9 cellular contexts compared by ENCODE assay signal in genomic region chr9:90035471-90035870, GRCh38.
"Had no signal": no experiment of that assay in that cellular context is flagged by ENCODE, and none has a peak within 500 bp of the region (broad histone marks: within the 10 kb centered on the region; RNA-seq: fewer than 3 reads in every experiment).

No MANE protein-coding gene starts in this region.

- H3K27ac ChIP-seq: GM23248 had no signal

- H3K36me3 ChIP-seq: HAP-1 had no signal

- H3K4me3 Mint-ChIP-seq: GM23338, H9, HFFc6 had no signal

- H3K9me3 Mint-ChIP-seq: GM23338, H9 had no signal

- H3K27ac Mint-ChIP-seq: GM23338, H9, HFFc6 had no signal

- H3K9me3 ChIP-seq: HAP-1 had no signal

- H3K4me1 ChIP-seq: HAP-1 had no signal

- DNase-seq: GM23248, GOT3, H7, H9, HCEC 1CT, HFFc6 had no signal

- H3K9ac ChIP-seq: GM23248 had no signal

- ATAC-seq: GM23338, HCT116 had no signal

- H3K4me3 ChIP-seq: GM23248, GM23338, HAP-1 had no signal
